27 cellular contexts compared by ENCODE assay signal in genomic region chr22:43857367-43857766, GRCh38.
"Had no signal": no experiment of that assay in that cellular context is flagged by ENCODE, and none has a peak within 500 bp of the region (broad histone marks: within the 10 kb centered on the region; RNA-seq: fewer than 3 reads in every experiment).

No MANE protein-coding gene starts in this region.

- H3K4me3 ChIP-seq: adrenal gland, ascending aorta, body of pancreas, breast epithelium, cardiac muscle cell had no signal

- H3K27ac ChIP-seq: adrenal gland, ascending aorta, body of pancreas, brain microvascular endothelial cell, breast epithelium, cardiac muscle cell had no signal

- H3K4me1 ChIP-seq: adrenal gland, ascending aorta, body of pancreas, breast epithelium had no signal

- H3K9me3 ChIP-seq: adrenal gland, body of pancreas, breast epithelium had no signal

- H3K36me3 ChIP-seq: adrenal gland, ascending aorta, brain microvascular endothelial cell, breast epithelium, cardiac muscle cell had no signal

- DNase-seq: activated effector memory CD4-positive, alpha-beta T cell treated with anti-CD3 and anti-CD28 coated beads, Interleukin-2, amount 50 U/mL, for 16 hours; activated effector memory CD4-positive, alpha-beta T cell treated with Interleukin-2 at 50 U/mL for 16 hours; activated gamma-delta T cell; activated gamma-delta T cell treated with Interleukin-2 at 50 U/mL for 16 hours; activated naive CD4-positive, alpha-beta T cell; activated naive CD4-positive, alpha-beta T cell treated with anti-CD3 and anti-CD28 coated beads for 36 hours; activated naive CD4-positive, alpha-beta T cell treated with anti-CD3 and anti-CD28 coated beads, Interleukin-2, amount 50 U/mL, for 16 hours; activated naive CD4-positive, alpha-beta T cell treated with Interleukin-2 at 50 U/mL for 16 hours; activated naive CD8-positive, alpha-beta T cell treated with anti-CD3 and anti-CD28 coated beads for 36 hours; activated naive CD8-positive, alpha-beta T cell treated with anti-CD3 and anti-CD28 coated beads, Interleukin-2, amount 10 ng/mL, durations not matched to agents 7 days and 5 days; activated naive CD8-positive, alpha-beta T cell treated with anti-CD3 and anti-CD28 coated beads, Interleukin-2, amount 50 U/mL, for 24 hours; activated T-cell treated with anti-CD3 and anti-CD28 coated beads, Interleukin-2, amount 50 U/mL, for 24 hours; activated T-cell treated with anti-CD3 and anti-CD28 coated beads, Interleukin-2, amount 50 U/mL, for 4 hours; activated T-cell treated with anti-CD3 and anti-CD28 coated beads, Interleukin-2, amount 50 U/mL, for 48 hours; activated T-cell treated with anti-CD3 and anti-CD28 coated beads, Interleukin-2, amount 50 U/mL, for 72 hours; adrenal gland; amniotic stem cell; amygdala; anterior cingulate cortex; body of pancreas; brain microvascular endothelial cell; caudate nucleus; central memory CD4-positive, alpha-beta T cell; cerebellar nuclear complex had no signal
